8 cellular contexts compared by ENCODE assay signal in genomic region chr20:54103067-54103761, GRCh38. TPM values are rescaled to one million over a fixed set of nuclear protein-coding genes. Genes with fewer than 3 reads are reported as not detected.
DNase-seq lines count a peak whose midpoint lies in the region; ATAC-seq and TF ChIP-seq lines count a peak whose summit lies in the region.

No MANE protein-coding gene starts in this region.

- H3K4me2 ChIP-seq in PC-3 (ENCODE audit: low read length) (no peak overlapping the region), trophoblast cell (ENCODE audit: low read length) (no peak overlapping the region)

- H3K4ac ChIP-seq in trophoblast cell (ENCODE audit: low read depth, low read length): no peak overlapping the region

- no peak overlapping the region for H2AK5ac ChIP-seq in trophoblast cell (ENCODE audit: low read length)

- ATAC-seq in GM19035 (IDR thresholded peaks at IDR 0.05; ENCODE audit: unreplicated experiment) (peak; percentile 89), HG03280 (IDR thresholded peaks at IDR 0.05; ENCODE audit: unreplicated experiment) (peak; percentile 77), PC-3 (peak; percentile 96), gastroesophageal sphincter (no peak)

- no peak overlapping the region for H3K27ac ChIP-seq in CD4-positive, alpha-beta memory T cell (ENCODE audit: low read depth, low read length)
- H3K27ac ChIP-seq in PC-3 (ENCODE audit: low read length): no peak overlapping the region
- H3K27ac ChIP-seq in gastroesophageal sphincter: no peak overlapping the region
- no peak overlapping the region for H3K27ac ChIP-seq in trophoblast cell (ENCODE audit: low read depth, low read length)

- no peak overlapping the region for H3K14ac ChIP-seq in trophoblast cell (ENCODE audit: low read length)

- no peaks in the 10 kb centered on the region for H3K36me3 ChIP-seq in CD4-positive, alpha-beta memory T cell (ENCODE audit: insufficient read depth, low read length)
- H3K36me3 ChIP-seq in PC-3 (ENCODE audit: low read depth, low read length) (no peaks in the 10 kb centered on the region), gastroesophageal sphincter (no peaks in the 10 kb centered on the region), trophoblast cell (ENCODE audit: control insufficient read depth in 1 of 2, insufficient read depth in 2 of 2, low read length in 2 of 2) (no peaks in the 10 kb centered on the region)

- H2BK5ac ChIP-seq in trophoblast cell (ENCODE audit: low read depth, low read length, poor library complexity): peak overlapping the region; percentile 87

- H3K4me3 Mint-ChIP-seq in CD4-positive, alpha-beta memory T cell: no peak overlapping the region

- H3K23ac ChIP-seq in trophoblast cell (ENCODE audit: low read length): no peak overlapping the region

- H2AFZ ChIP-seq in PC-3 (ENCODE audit: low read length) (0 out of 2 replicates have a peak overlapping the region, but pooled peaks have one; percentile 53), trophoblast cell (ENCODE audit: insufficient read depth, low read length, poor library complexity) (no peak overlapping the region)

- H3K27me3 Mint-ChIP-seq in CD4-positive, alpha-beta memory T cell: peaks cover 2 to 3% of the 10 kb centered on the region in 2 donors

- intact Hi-C loops in CD4-positive, alpha-beta memory T cell (cut with micrococcal nuclease): no loop called here
- intact Hi-C loops in PC-3 (cut with micrococcal nuclease): loop anchor here (1.0 to 2.0 kb wide), 2 partner anchors 46 to 96 kb away; no protein-coding TSS in a partner anchor

- no peaks in the 10 kb centered on the region for H3K9me3 ChIP-seq in CD4-positive, alpha-beta memory T cell (ENCODE audit: control insufficient read depth in 1 of 2, low read length in 2 of 2)
- H3K9me3 ChIP-seq in PC-3 (ENCODE audit: low read length) (no peaks in the 10 kb centered on the region), gastroesophageal sphincter (no peaks in the 10 kb centered on the region), trophoblast cell (ENCODE audit: insufficient read depth, low read depth, low read length) (no peaks in the 10 kb centered on the region)

- H2BK120ac ChIP-seq in trophoblast cell (ENCODE audit: insufficient read depth, low read length, poor library complexity): no peak overlapping the region

- H3K18ac ChIP-seq in trophoblast cell (ENCODE audit: low read length): no peak overlapping the region

- no peak for TF ChIP-seq EP300 in gastroesophageal sphincter (IDR thresholded peaks at IDR 0.05)

- H3K36me3 Mint-ChIP-seq in CD4-positive, alpha-beta memory T cell: no peaks in the 10 kb centered on the region

- POLR2A ChIA-PET in CD4-positive, alpha-beta memory T cell (lab: Charles Lee; ENCODE audit: partially characterized antibody): no interaction called here
- POLR2A ChIA-PET in PC-3 (lab: Charles Lee; ENCODE audit: unreplicated experiment): no interaction called here

- no peaks in the 10 kb centered on the region for H3K4me1 ChIP-seq in CD4-positive, alpha-beta memory T cell (ENCODE audit: insufficient read depth, low read length)
- no peaks in the 10 kb centered on the region for H3K4me1 ChIP-seq in PC-3 (ENCODE audit: insufficient read depth, low read length)
- no peaks in the 10 kb centered on the region for H3K4me1 ChIP-seq in gastroesophageal sphincter
- peaks cover 0 to 7% of the 10 kb centered on the region in 2 experiments for H3K4me1 ChIP-seq in trophoblast cell (ENCODE audit: control insufficient read depth in 1 of 2, insufficient read depth in 2 of 2, low read length in 2 of 2)

- H3K9me2 ChIP-seq in PC-3 (replicated peaks; ENCODE audit: low read length): no peaks in the 10 kb centered on the region

- DNase-seq in CD4-positive, alpha-beta memory T cell: peak; percentile 38 to 64 (median 51)
- DNase-seq in PC-3: peak; percentile 92
- DNase-seq in activated T-helper 1 cell treated with Interleukin-2 at 50 U/mL for 16 hours (ENCODE audit: low read depth): peak; percentile 35
- peak; percentile 73 to 91 for DNase-seq in trophoblast cell
- DNase-seq in ureter (ENCODE audit: low spot score): peak; percentile 59

- H3K79me2 ChIP-seq in PC-3 (ENCODE audit: low read length) (no peaks in the 10 kb centered on the region), trophoblast cell (ENCODE audit: control insufficient read depth, insufficient read depth, low read length, poor library complexity) (no peaks in the 10 kb centered on the region)

- H4K8ac ChIP-seq in trophoblast cell (ENCODE audit: low read depth, low read length): no peak overlapping the region

- BruUV-seq in PC-3 (replicated peaks; lab: Mats Ljungman, UMichigan): no TSS peak

- CTCF ChIA-PET in CD4-positive, alpha-beta memory T cell (lab: Charles Lee; ENCODE audit: partially characterized antibody): interaction anchor here (0.7 to 5.2 kb wide), 23 partner anchors 9 to 1535 kb away, joined by 3 to 60 read pairs (median 4); partner anchors contain the start of genes BCAS1 and PFDN4
- CTCF ChIA-PET in PC-3 (lab: Charles Lee): interaction anchor here (1.1 to 1.6 kb wide), 2 partner anchors 29 to 105 kb away, joined by 3 to 6 read pairs; partner anchors contain the start of gene PFDN4

- H2BK12ac ChIP-seq in trophoblast cell (ENCODE audit: low read length): peak overlapping the region; percentile 54

- no peaks in the 10 kb centered on the region for H3K9me3 Mint-ChIP-seq in CD4-positive, alpha-beta memory T cell

- 41 to 43% methylated on average over 11 of the region's 11 CpGs for WGBS in gastroesophageal sphincter (ENCODE audit: low coverage in 1 of 2), 2 donors
- WGBS in trophoblast cell (ENCODE audit: extremely low coverage, insufficient coverage, insufficient read length): no CpG with 5 or more reads among the region's 11 CpGs

- H3K79me1 ChIP-seq in trophoblast cell (ENCODE audit: low read length): peaks cover 5% of the 10 kb centered on the region

- no peaks in the 10 kb centered on the region for H3F3A ChIP-seq in PC-3 (ENCODE audit: low read length, unreplicated experiment)

- H4K12ac ChIP-seq in trophoblast cell (ENCODE audit: low read depth, low read length): peak overlapping the region; percentile 12

- H4K20me1 ChIP-seq in PC-3 (ENCODE audit: low read length): no peaks in the 10 kb centered on the region

- H3K4me3 ChIP-seq in CD4-positive, alpha-beta memory T cell (ENCODE audit: low read length in 2 of 2): no peak overlapping the region
- H3K4me3 ChIP-seq in PC-3 (ENCODE audit: low read length): no peak overlapping the region
- H3K4me3 ChIP-seq in gastroesophageal sphincter: no peak overlapping the region
- H3K4me3 ChIP-seq in trophoblast cell (ENCODE audit: low read depth, low read length): no peak overlapping the region

- H4K91ac ChIP-seq in trophoblast cell (ENCODE audit: low read depth, low read length): no peak overlapping the region

- no peak for TF ChIP-seq POLR2A in gastroesophageal sphincter (IDR thresholded peaks at IDR 0.05)

- no peak overlapping the region for H3K27ac Mint-ChIP-seq in CD4-positive, alpha-beta memory T cell

- TF ChIP-seq CTCF in PC-3 (conservative IDR thresholded peaks at IDR 0.05; ENCODE audit: low read depth, low read length) (peak; percentile 97), gastroesophageal sphincter (IDR thresholded peaks at IDR 0.05) (peak in 3 of 4 experiments; percentile 30 to 71 (median 42))

- H3K4me1 Mint-ChIP-seq in CD4-positive, alpha-beta memory T cell: peaks cover 0 to 2% (median under 1%) of the 10 kb centered on the region in 4 donors

- no peak overlapping the region for H3K9ac ChIP-seq in PC-3 (ENCODE audit: low read length)
- H3K9ac ChIP-seq in trophoblast cell (ENCODE audit: low read length): no peak overlapping the region

- no peaks in the 10 kb centered on the region for H3K27me3 ChIP-seq in CD4-positive, alpha-beta memory T cell (ENCODE audit: insufficient read depth, low read length)
- H3K27me3 ChIP-seq in PC-3 (ENCODE audit: low read length) (no peaks in the 10 kb centered on the region), gastroesophageal sphincter (peaks cover 14% of the 10 kb centered on the region), trophoblast cell (ENCODE audit: insufficient read depth, low read length) (no peaks in the 10 kb centered on the region)

RNA-seq across cellular contexts. Expression of gene BCAS1, which starts 32.8 kb away (rescaled TPM):
- under 1 TPM; 0.25 to 0.32 TPM for total RNA-seq in CD4-positive, alpha-beta memory T cell
- under 1 TPM in 1 of 2 donors, not detected in 1; 0.17 TPM for polyA plus RNA-seq in CD4-positive, alpha-beta memory T cell
- 0.18 and 0.35 TPM in 2 replicates for total RNA-seq in PC-3 (2014; rRNA removed)
- 1 to 10 TPM in 1 of 4 donors, under 1 TPM in 1, not detected in 2; 0.35 to 1.0 TPM for total RNA-seq in gastroesophageal sphincter
- polyA plus RNA-seq in trophoblast cell (2013): 0.04 TPM in 1 of 2 replicates, not detected in the other
- total RNA-seq in ureter: 67.2 TPM

Comparison
In these comparisons a context has a peak if more than half of its experiments do, and no peak if none do; other contexts are left out.
1. DNase-seq: peak in every context shown above with its lines; median percentile 92 in PC-3; 82 in trophoblast cell; 59 in ureter; 51 in CD4-positive, alpha-beta memory T cell; 35 in activated T-helper 1 cell treated with Interleukin-2 at 50 U/mL for 16 hours.
2. RNA of gene BCAS1, which starts 32.8 kb away (total RNA-seq): 67.2 TPM in ureter (single experiment); 0.35 to 1.0 TPM in gastroesophageal sphincter, 0.25 to 0.32 TPM in CD4-positive, alpha-beta memory T cell and 0.18 to 0.35 TPM in PC-3; every median in the first group is over 10 times any median in the second.